In the genomic region with DNA sequence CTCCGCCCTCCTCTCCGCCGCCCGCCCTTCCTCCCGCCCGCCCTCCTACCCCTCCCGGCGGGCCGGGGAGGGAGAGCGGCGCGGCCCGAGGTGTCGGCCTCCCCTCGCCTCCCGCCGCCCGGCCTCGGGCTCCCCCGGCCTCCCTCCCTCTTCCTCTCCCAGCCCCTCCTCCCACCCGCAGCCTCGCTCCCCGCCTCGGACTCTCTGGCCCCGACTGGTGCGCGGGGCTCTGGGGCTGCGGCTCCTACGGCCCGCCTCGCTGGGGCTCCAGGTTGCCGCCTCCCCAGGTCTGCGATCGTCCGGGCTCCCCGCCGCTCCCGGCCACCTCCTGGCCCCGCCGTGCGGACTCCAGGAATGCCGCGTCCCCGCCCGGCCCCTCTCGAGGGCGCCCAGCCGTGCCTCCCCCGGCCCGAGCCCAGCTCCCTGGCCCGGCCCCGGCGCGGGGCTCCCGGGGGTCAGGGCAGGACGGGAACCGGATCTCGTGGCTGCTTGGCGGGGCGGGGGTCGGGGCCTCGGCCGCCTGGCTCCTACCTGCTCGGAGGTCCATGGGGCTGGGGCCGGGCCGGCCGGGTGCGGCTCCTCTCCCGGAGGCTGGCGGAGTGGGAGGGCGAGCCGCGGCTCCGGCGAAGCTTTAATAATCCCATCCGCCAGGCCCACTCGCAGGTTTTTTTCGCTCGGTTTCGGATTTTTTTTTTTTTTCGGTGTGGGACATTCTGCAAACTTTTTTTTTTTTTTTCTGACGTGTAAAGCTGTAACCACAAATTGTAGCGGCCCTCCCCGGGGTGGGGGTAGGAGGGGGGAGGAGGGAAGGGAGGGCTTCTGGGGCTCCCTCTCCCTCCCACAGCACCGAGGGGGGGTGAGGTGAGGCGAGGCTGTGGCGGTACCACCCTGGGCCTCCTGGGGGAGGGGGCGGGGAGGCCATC, we compare ENCODE assay signal across 8 cellular contexts. TPM values are rescaled to one million over a fixed set of nuclear protein-coding genes. Genes with fewer than 3 reads are reported as not detected.
DNase-seq lines count a peak whose midpoint lies in the region; ATAC-seq and TF ChIP-seq lines count a peak whose summit lies in the region.

A gene (minus strand): TSS at position 606 of the 923 bp plus-strand sequence. CDS start 59 bp downstream, at position 547.

- H3K4me1 ChIP-seq in ES-I3 (ENCODE audit: insufficient read depth, low read length) (peaks cover 21% of the 10 kb centered on the region; the same call in 1 of the 2 replicates), left lung (peaks cover 18 to 66% of the 10 kb centered on the region in 2 donors)

- H3K9ac ChIP-seq in ES-I3 (ENCODE audit: low read depth, low read length), result peak within 1 kb of the TSS; percentile 66

- peak within 1 kb of the TSS; percentile 46 to 68 for H3K4me3 ChIP-seq in left lung

- ATAC-seq in activated B cell treated with CpG ODN at 0.5 μM for 24 hours (ENCODE audit: low read depth) (peak; percentile 75), left lung (peak; percentile 66), HG02623 (IDR thresholded peaks at IDR 0.05; ENCODE audit: unreplicated experiment) (no peak)

- H3K4me3 Mint-ChIP-seq in activated B cell treated with CpG ODN at 0.5 μM for 24 hours, result peak within 1 kb of the TSS; percentile 96
- H3K4me3 Mint-ChIP-seq in chondrocyte (ENCODE audit: unreplicated experiment), result peak within 1 kb of the TSS; percentile 83

- H3K9me3 ChIP-seq in ES-I3 (ENCODE audit: control insufficient read depth, insufficient read depth, low read length) (no peaks in the 10 kb centered on the region), left lung (no peaks in the 10 kb centered on the region)

- H3K27me3 Mint-ChIP-seq in activated B cell treated with CpG ODN at 0.5 μM for 24 hours (no peaks in the 10 kb centered on the region), chondrocyte (ENCODE audit: low read depth) (no peaks in the 10 kb centered on the region)

- no peaks in the 10 kb centered on the region for H3K9me3 Mint-ChIP-seq in activated B cell treated with CpG ODN at 0.5 μM for 24 hours
- H3K9me3 Mint-ChIP-seq in chondrocyte (ENCODE audit: low read depth), result no peaks in the 10 kb centered on the region

- H3K4me1 Mint-ChIP-seq in activated B cell treated with CpG ODN at 0.5 μM for 24 hours (peaks cover 58% of the 10 kb centered on the region), chondrocyte (ENCODE audit: low read depth) (peaks cover 48% of the 10 kb centered on the region)

- H3K36me3 ChIP-seq in ES-I3 (ENCODE audit: insufficient read depth, low read length) (no peaks in the 10 kb centered on the region), left lung (no peaks in the 10 kb centered on the region)

- H3K27me3 ChIP-seq in left lung, result no peaks in the 10 kb centered on the region

- TF ChIP-seq CTCF in activated B cell treated with CpG ODN at 0.5 μM for 24 hours (IDR thresholded peaks at IDR 0.05) (no peak), chondrocyte (IDR thresholded peaks at IDR 0.05) (no peak), left lung (IDR thresholded peaks at IDR 0.05) (no peak)

- intact Hi-C loops in activated B cell treated with CpG ODN at 0.5 μM for 24 hours (cut with micrococcal nuclease) (loop anchor here (1.0 kb wide), 1 partner anchor 20 kb away; a partner anchor contains a TSS), left lung (cut with DNase I) (no loop called here)

- peak within 1 kb of the TSS; percentile 85 to 89 for H3K27ac ChIP-seq in left lung

- POLR2A ChIA-PET in activated B cell treated with CpG ODN at 0.5 μM for 24 hours (lab: Charles Lee), result interaction anchor here (0.6 to 26.4 kb wide), 31 partner anchors 4 to 432 kb away, joined by 3 to 1307 read pairs (median 6); a partner anchor contains a TSS

- H3K27ac Mint-ChIP-seq in activated B cell treated with CpG ODN at 0.5 μM for 24 hours, result peak within 1 kb of the TSS; percentile 97
- peak within 1 kb of the TSS; percentile 96 for H3K27ac Mint-ChIP-seq in chondrocyte (ENCODE audit: unreplicated experiment)

- CTCF ChIA-PET in activated B cell treated with CpG ODN at 0.5 μM for 24 hours (lab: Charles Lee), result interaction anchor here (0.6 to 22.6 kb wide), 8 partner anchors 8 to 105 kb away, joined by 3 to 735 read pairs (median 7); a partner anchor contains a TSS

- H3K36me3 Mint-ChIP-seq in activated B cell treated with CpG ODN at 0.5 μM for 24 hours (ENCODE audit: low read depth), result peaks cover 24% of the 10 kb centered on the region
- H3K36me3 Mint-ChIP-seq in chondrocyte (ENCODE audit: low read depth), result no peaks in the 10 kb centered on the region

- DNase-seq in Kasumi-1 (lab: John Stamatoyannopoulos, UW) (peak; percentile 19), activated B cell treated with CpG ODN at 0.5 μM for 24 hours (peak; percentile 72), chondrocyte (ENCODE audit: low spot score) (no peak), left lung (peak; percentile 80 to 95), NCI-H2029 (lab: John Stamatoyannopoulos, UW) (no peak)
- DNase-seq in stimulated activated CD8-positive, alpha-beta memory T cell treated with anti-CD3 and anti-CD28 coated beads, Interleukin-15, amount 100 ng/mL, for 1 hour (ENCODE audit: low read depth), result peak; percentile 48

RNA-seq across cellular contexts. Expression of the gene that starts here (rescaled TPM):
- total RNA-seq in activated B cell treated with CpG ODN at 0.5 μM for 24 hours, result 28.2 and 30.7 TPM in 2 replicates
- total RNA-seq in chondrocyte, result 2.0 to 5.6 TPM (median 4.9 TPM) in 3 replicates
- total RNA-seq in left lung, result 1 to 10 TPM; 7.3 to 9.2 TPM

Comparison
In these comparisons a context has a peak if more than half of its experiments do, and no peak if none do; other contexts are left out.
1. DNase-seq: peak in Kasumi-1 (2 of 2), activated B cell treated with CpG ODN at 0.5 μM for 24 hours (single experiment), left lung (2 of 2) and stimulated activated CD8-positive, alpha-beta memory T cell treated with anti-CD3 and anti-CD28 coated beads, Interleukin-15, amount 100 ng/mL, for 1 hour (single experiment); none in chondrocyte (single experiment) and NCI-H2029 (single experiment).